1 cellular context compared by ENCODE assay signal in the genomic region with DNA sequence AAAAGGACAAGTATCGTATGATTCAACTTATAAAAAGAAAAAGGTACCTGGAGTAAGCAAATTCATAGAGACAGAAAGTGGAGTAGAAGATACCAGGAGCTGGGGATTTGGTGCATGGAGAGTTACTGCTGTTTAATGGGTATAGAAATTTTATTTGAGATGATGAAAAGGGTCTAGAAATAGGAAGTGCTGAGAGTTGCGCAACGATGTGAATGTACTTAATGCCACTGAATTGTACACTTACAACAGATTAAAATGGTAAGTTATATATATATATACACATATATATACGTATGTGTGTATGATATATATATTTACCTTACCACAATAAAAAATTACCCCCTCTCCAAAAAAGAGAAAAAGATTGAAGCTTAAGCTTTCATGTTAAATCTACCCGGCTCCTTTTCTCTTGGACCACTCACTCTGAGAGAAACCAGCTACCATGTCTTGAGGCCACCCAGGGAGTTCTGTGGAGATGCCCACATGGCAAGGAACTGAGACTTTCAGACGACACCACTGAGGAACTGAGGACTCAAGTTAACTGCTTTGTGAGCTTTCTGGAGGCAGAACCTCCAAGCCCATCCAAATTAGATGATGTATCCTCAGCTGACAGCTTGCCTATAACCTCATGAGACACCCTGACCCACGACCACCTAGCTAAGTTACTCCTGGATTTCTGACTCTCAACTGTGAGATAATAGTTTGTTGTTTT.
TF ChIP-seq lines count a peak whose summit lies in the region.

No MANE protein-coding gene starts in this region.

TF ChIP-seq in A549, 52 proteins besides CTCF, POLR2A, EP300 and RAD21 (continued from another document):
- TF ChIP-seq MAFK (IDR thresholded peaks at IDR 0.05; ENCODE audit: partially characterized antibody) (no peak), ZNF302 (CRISPR knock-in tag; IDR thresholded peaks at IDR 0.05) (no peak), MYC (IDR thresholded peaks at IDR 0.05; ENCODE audit: borderline replicate concordance, low read length) (no peak), CEBPB (IDR thresholded peaks at IDR 0.05) (peak; percentile 76 to 78; a peak in 3 of 4 replicates)
- TF ChIP-seq, protein P1, sequence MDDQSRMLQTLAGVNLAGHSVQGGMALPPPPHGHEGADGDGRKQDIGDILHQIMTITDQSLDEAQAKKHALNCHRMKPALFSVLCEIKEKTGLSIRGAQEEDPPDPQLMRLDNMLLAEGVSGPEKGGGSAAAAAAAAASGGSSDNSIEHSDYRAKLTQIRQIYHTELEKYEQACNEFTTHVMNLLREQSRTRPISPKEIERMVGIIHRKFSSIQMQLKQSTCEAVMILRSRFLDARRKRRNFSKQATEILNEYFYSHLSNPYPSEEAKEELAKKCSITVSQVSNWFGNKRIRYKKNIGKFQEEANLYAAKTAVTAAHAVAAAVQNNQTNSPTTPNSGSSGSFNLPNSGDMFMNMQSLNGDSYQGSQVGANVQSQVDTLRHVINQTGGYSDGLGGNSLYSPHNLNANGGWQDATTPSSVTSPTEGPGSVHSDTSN (IDR thresholded peaks at IDR 0.05), result no peak
